16 cellular contexts compared by ENCODE assay signal in the genomic region with DNA sequence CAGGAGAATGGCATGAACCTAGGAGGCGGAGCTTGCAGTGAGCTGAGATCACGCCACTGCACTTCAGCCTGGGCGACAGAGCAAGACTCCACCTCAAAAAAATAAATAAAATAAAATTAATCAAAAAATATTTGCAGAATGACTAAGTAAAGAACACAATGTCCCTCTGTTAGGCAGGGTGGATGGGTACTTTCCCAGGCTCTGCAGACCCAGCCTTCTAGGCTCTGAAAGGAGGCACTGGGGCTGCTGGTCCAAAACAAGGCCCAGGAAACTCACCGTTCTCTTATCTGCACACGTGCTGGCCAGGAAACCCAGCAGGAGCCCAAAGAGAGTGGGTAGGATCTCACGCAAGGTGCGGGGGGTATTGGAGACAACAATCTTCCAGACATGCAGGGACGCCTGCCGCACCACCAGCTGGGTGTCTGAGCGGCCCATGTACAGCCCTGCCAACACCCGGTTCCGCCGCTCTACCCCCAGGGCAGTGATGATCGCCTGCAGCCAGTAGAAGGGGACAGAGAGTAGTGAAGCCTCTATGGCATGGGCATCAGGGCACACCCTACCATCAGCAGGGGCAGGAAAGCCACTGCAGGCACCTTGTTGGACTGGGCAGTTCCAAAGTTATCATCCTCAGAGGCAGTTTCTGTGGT. TPM values are rescaled to one million over a fixed set of nuclear protein-coding genes. Genes with fewer than 3 reads are reported as not detected.
DNase-seq lines count a peak whose midpoint lies in the region; ATAC-seq, FAIRE-seq and TF ChIP-seq lines count a peak whose summit lies in the region.
"Had no signal": no experiment of that assay in that cellular context is flagged by ENCODE, and none has a peak within 500 bp of the region (broad histone marks: within the 10 kb centered on the region; RNA-seq: fewer than 3 reads in every experiment).

No MANE protein-coding gene starts in this region.

- H3K4me3 ChIP-seq in astrocyte (ENCODE audit: insufficient read depth, low read depth, low read length) (no peak overlapping the region), keratinocyte (ENCODE audit: control insufficient read depth in 2 of 3, extremely low read depth in 1 of 3, insufficient read depth in 2 of 3, low read depth in 1 of 3, low read length in 3 of 3) (no peak overlapping the region), esophagus squamous epithelium (no peak overlapping the region)

- H3K4me3 Mint-ChIP-seq in astrocyte (ENCODE audit: unreplicated experiment) = no peak overlapping the region
- H3K4me3 Mint-ChIP-seq: HFFc6 had no signal

- no peak for TF ChIP-seq CTCF in astrocyte (IDR thresholded peaks at IDR 0.05; ENCODE audit: insufficient read depth, low read depth, low read length)
- no peak for TF ChIP-seq CTCF in keratinocyte (optimal IDR thresholded peaks at IDR 0.05 in 1 of 3, IDR thresholded peaks at IDR 0.05 in 1 of 3, conservative IDR thresholded peaks at IDR 0.05 in 1 of 3; ENCODE audit: extremely low read depth in 1 of 3, insufficient read depth in 2 of 3, low read length in 3 of 3)
- no peak for TF ChIP-seq CTCF in esophagus squamous epithelium (IDR thresholded peaks at IDR 0.05)

- ATAC-seq in GM18502 (IDR thresholded peaks at IDR 0.05; ENCODE audit: poor library complexity, unreplicated experiment) (no peak), left colon (no peak)

- H2AFZ ChIP-seq in astrocyte (ENCODE audit: low read depth, low read length) = no peak overlapping the region
- no peak overlapping the region for H2AFZ ChIP-seq in keratinocyte (ENCODE audit: control insufficient read depth, low read length)

- intact Hi-C loops in left colon (cut with DNase I, micrococcal nuclease) = no loop called here
- intact Hi-C loops in esophagus squamous epithelium (cut with DNase I) = no loop called here

- dilution Hi-C loops in keratinocyte (cut with MboI; ENCODE audit: extremely low pct_ligation_motif_present, low sequenced_read_pairs) = no loop called here

- no peak for FAIRE-seq in astrocyte (lab: Jason Lieb, UNC)
- no peak for FAIRE-seq in keratinocyte (lab: Jason Lieb, UNC)

- TF ChIP-seq POLR2A in esophagus squamous epithelium (IDR thresholded peaks at IDR 0.05) = no peak

- H4K20me1 ChIP-seq in astrocyte (ENCODE audit: insufficient read depth, low read length) = peaks cover 46% of the 10 kb centered on the region
- H4K20me1 ChIP-seq in keratinocyte (ENCODE audit: control insufficient read depth, extremely low read depth, insufficient read depth, low read length) = no peaks in the 10 kb centered on the region

- H3K79me2 ChIP-seq in astrocyte (ENCODE audit: insufficient read depth, low read length) (no peaks in the 10 kb centered on the region), keratinocyte (ENCODE audit: control insufficient read depth, insufficient read depth, low read length) (no peaks in the 10 kb centered on the region)

- peaks cover 3% of the 10 kb centered on the region for H3K4me1 ChIP-seq in astrocyte (ENCODE audit: insufficient read depth, low read length)
- no peaks in the 10 kb centered on the region for H3K4me1 ChIP-seq in keratinocyte (ENCODE audit: control insufficient read depth, extremely low read depth, insufficient read depth, low read length)
- no peaks in the 10 kb centered on the region for H3K4me1 ChIP-seq in esophagus squamous epithelium

- H3K27ac ChIP-seq in astrocyte (ENCODE audit: low read depth, low read length) = peak overlapping the region; percentile 40
- H3K27ac ChIP-seq in keratinocyte (ENCODE audit: control insufficient read depth, insufficient read depth, low read length) = peak overlapping the region; percentile 8
- H3K27ac ChIP-seq in esophagus squamous epithelium = no peak overlapping the region
- H3K27ac ChIP-seq: HL-60 had no signal

- H3K9ac ChIP-seq in astrocyte (ENCODE audit: low read length) (peak overlapping the region; percentile 15), keratinocyte (ENCODE audit: control insufficient read depth, extremely low read depth, insufficient read depth, low read length) (no peak overlapping the region)

- DNase-seq in ELR (ENCODE audit: low read depth) = peak; percentile 50
- no peak for DNase-seq in astrocyte (ENCODE audit: low read depth)
- DNase-seq in keratinocyte (ENCODE audit: low read depth, low spot score) = no peak
- no peak for DNase-seq in stimulated activated CD4-positive, alpha-beta T cell treated with anti-CD3 and anti-CD28 coated beads, Interleukin-4, amount 100 ng/mL, for 24 hours
- no peak for DNase-seq in left colon
- no peak for DNase-seq in esophagus squamous epithelium (lab: John Stamatoyannopoulos, UW)
- DNase-seq: C1 segment of cervical spinal cord, DMS79, GF-D8, HFFc6, NCI-H1930, NCI-H2171, NCI-H774, SHP77 treated with DMSO at 0.1 percent for 48 hours had no signal

- H3K36me3 Mint-ChIP-seq in astrocyte (ENCODE audit: low read depth, unreplicated experiment) = peaks cover 44% of the 10 kb centered on the region

- H3K9me1 ChIP-seq in keratinocyte (ENCODE audit: control insufficient read depth, extremely low read depth, insufficient read depth, low read length) = no peaks in the 10 kb centered on the region

- WGBS in esophagus squamous epithelium, 2 donors = 91 to 99% methylated on average over 9 to 14 of the region's 14 CpGs

- no peaks in the 10 kb centered on the region for H3K4me1 Mint-ChIP-seq in astrocyte (ENCODE audit: low read depth, unreplicated experiment)

- H3K9me3 Mint-ChIP-seq in astrocyte (ENCODE audit: unreplicated experiment) = no peaks in the 10 kb centered on the region
- H3K9me3 Mint-ChIP-seq: HFFc6 had no signal

- peaks cover 67% of the 10 kb centered on the region for H3K36me3 ChIP-seq in astrocyte (ENCODE audit: insufficient read depth, low read length)
- H3K36me3 ChIP-seq in keratinocyte (ENCODE audit: control insufficient read depth in 2 of 2, extremely low read depth in 1 of 2, insufficient read depth in 2 of 2, low read length in 2 of 2) = peaks cover 57 to 59% of the 10 kb centered on the region in 2 experiments
- peaks cover 58 to 100% (median 73%) of the 10 kb centered on the region in 3 donors for H3K36me3 ChIP-seq in esophagus squamous epithelium

- H3K27me3 ChIP-seq in astrocyte (ENCODE audit: insufficient read depth, low read length) (no peaks in the 10 kb centered on the region), keratinocyte (ENCODE audit: control insufficient read depth, extremely low read depth, insufficient read depth, low read length) (no peaks in the 10 kb centered on the region), esophagus squamous epithelium (no peaks in the 10 kb centered on the region)

- H3K4me2 ChIP-seq in astrocyte (ENCODE audit: low read length) (no peak overlapping the region), keratinocyte (ENCODE audit: control insufficient read depth, extremely low read depth, insufficient read depth, low read depth, low read length) (no peak overlapping the region)

- H3K9me3 ChIP-seq in astrocyte (ENCODE audit: insufficient read depth, low read depth, low read length) = no peaks in the 10 kb centered on the region
- no peaks in the 10 kb centered on the region for H3K9me3 ChIP-seq in keratinocyte (ENCODE audit: control insufficient read depth, low read depth, low read length)
- H3K9me3 ChIP-seq in esophagus squamous epithelium = no peaks in the 10 kb centered on the region

- no peaks in the 10 kb centered on the region for H3K27me3 Mint-ChIP-seq in astrocyte (ENCODE audit: low read depth, unreplicated experiment)

- no peak overlapping the region for H3K27ac Mint-ChIP-seq in astrocyte (ENCODE audit: unreplicated experiment)
- H3K27ac Mint-ChIP-seq: HFFc6 had no signal

RNA-seq across cellular contexts. Expression of a gene that starts 25.8 kb away (rescaled TPM):
- total RNA-seq in astrocyte = 49.0 and 63.3 TPM in 2 replicates
- 51.0 to 68.4 TPM (median 51.6 TPM) in 3 replicates for polyA plus RNA-seq in keratinocyte
- polyA plus RNA-seq in keratinocyte (2011; ENCODE audit: low read depth) = 39.8 TPM
- 34.5 and 45.2 TPM in 2 replicates for polyA plus RNA-seq in keratinocyte (2011; cell fraction: cytosol; rRNA removed)
- 54.1 and 54.6 TPM in 2 replicates for polyA plus RNA-seq in keratinocyte (2011; cell fraction: nucleus; rRNA removed)
- 27.9 and 48.1 TPM in 2 replicates for polyA plus RNA-seq in keratinocyte (2012; ENCODE audit: low replicate concordance)
- 48.3 to 131 TPM (median 65.6 TPM) in 3 replicates for polyA minus RNA-seq in keratinocyte
- 57.4 TPM for polyA minus RNA-seq in keratinocyte (2011; cell fraction: cytosol; rRNA and poly(A)+ RNA removed)
- polyA minus RNA-seq in keratinocyte (2011; cell fraction: nucleus; rRNA and poly(A)+ RNA removed) = 19.9 and 23.5 TPM in 2 replicates
- total RNA-seq in left colon = 10 to 100 TPM; 47.8 to 52.7 TPM
- total RNA-seq in esophagus squamous epithelium = 10 to 100 TPM; 25.8 to 38.9 (median 32.0) TPM

RNA-seq across cellular contexts. Expression of a gene that starts 52.2 kb away (rescaled TPM):
- total RNA-seq in astrocyte = 95.5 and 123 TPM in 2 replicates
- polyA plus RNA-seq in keratinocyte = 26.1 to 56.3 TPM (median 34.1 TPM) in 3 replicates
- polyA plus RNA-seq in keratinocyte (2011; ENCODE audit: low read depth) = 33.4 TPM
- polyA plus RNA-seq in keratinocyte (2011; cell fraction: cytosol; rRNA removed) = 21.4 and 29.2 TPM in 2 replicates
- polyA plus RNA-seq in keratinocyte (2011; cell fraction: nucleus; rRNA removed) = 210 and 283 TPM in 2 replicates
- 24.1 and 58.8 TPM in 2 replicates for polyA plus RNA-seq in keratinocyte (2012; ENCODE audit: low replicate concordance)
- 161 to 298 TPM (median 224 TPM) in 3 replicates for polyA minus RNA-seq in keratinocyte
- 102 TPM for polyA minus RNA-seq in keratinocyte (2011; cell fraction: cytosol; rRNA and poly(A)+ RNA removed)
- 202 and 229 TPM in 2 replicates for polyA minus RNA-seq in keratinocyte (2011; cell fraction: nucleus; rRNA and poly(A)+ RNA removed)
- 10 to 100 TPM; 61.3 to 78.8 TPM for total RNA-seq in left colon
- total RNA-seq in esophagus squamous epithelium = 100 to 1,000 TPM in 1 of 4 donors, 10 to 100 TPM in 3; 39.5 to 117 (median 63.7) TPM

RNA-seq across cellular contexts. Expression of a gene that starts 58.6 kb away (rescaled TPM):
- total RNA-seq in astrocyte (1,543 and 1,660 TPM in 2 replicates), left colon (1,000 to 10,000 TPM; 1,414 to 1,580 TPM), esophagus squamous epithelium (1,000 to 10,000 TPM; 3,136 to 5,114 (median 4,044) TPM)
- 3,950 to 5,808 TPM (median 4,618 TPM) in 3 replicates for polyA plus RNA-seq in keratinocyte
- polyA plus RNA-seq in keratinocyte (2011; ENCODE audit: low read depth) = 2,331 TPM
- polyA plus RNA-seq in keratinocyte (2011; cell fraction: cytosol; rRNA removed) = 5,109 and 6,391 TPM in 2 replicates
- 1,448 and 1,525 TPM in 2 replicates for polyA plus RNA-seq in keratinocyte (2011; cell fraction: nucleus; rRNA removed)
- polyA plus RNA-seq in keratinocyte (2012; ENCODE audit: low replicate concordance) = 2,330 and 3,652 TPM in 2 replicates
- polyA minus RNA-seq in keratinocyte = 3,230 to 5,763 TPM (median 4,158 TPM) in 3 replicates
- 2,814 TPM for polyA minus RNA-seq in keratinocyte (2011; cell fraction: cytosol; rRNA and poly(A)+ RNA removed)
- 617 and 664 TPM in 2 replicates for polyA minus RNA-seq in keratinocyte (2011; cell fraction: nucleus; rRNA and poly(A)+ RNA removed)

Comparison
In these comparisons a context has a peak if more than half of its experiments do, and no peak if none do; other contexts are left out.
1. H3K27ac ChIP-seq: peak in astrocyte (single experiment) and keratinocyte (single experiment); none in esophagus squamous epithelium (0 of 4).